7 cellular contexts compared by ENCODE assay signal in genomic region chr19:17234911-17235617, GRCh38. TPM values are rescaled to one million over a fixed set of nuclear protein-coding genes. Genes with fewer than 3 reads are reported as not detected.
DNase-seq lines count a peak whose midpoint lies in the region; ATAC-seq and TF ChIP-seq lines count a peak whose summit lies in the region.

No MANE protein-coding gene starts in this region.

- no peak for TF ChIP-seq CTCF in gastroesophageal sphincter (IDR thresholded peaks at IDR 0.05)

- H3K4me1 Mint-ChIP-seq in activated T-helper 2 cell treated with anti-CD3 and anti-CD28 coated beads, Interferon-gamma antibody, Interleukin-2, Interleukin-4, amounts not matched to agents 10 μg/mL and 5 μg/mL and 100 μg/mL, durations not matched to agents 14 hours and 24 hours and 36 hours (ENCODE audit: low read depth) = peaks cover 2% of the 10 kb centered on the region

- TF ChIP-seq EP300 in gastroesophageal sphincter (IDR thresholded peaks at IDR 0.05) = no peak

- TF ChIP-seq POLR2A in GM18505 (IDR thresholded peaks at IDR 0.05; ENCODE audit: borderline replicate concordance, extremely low read depth, insufficient read depth, insufficient read length) (no peak), gastroesophageal sphincter (IDR thresholded peaks at IDR 0.05) (no peak)

- H3K36me3 ChIP-seq in gastroesophageal sphincter = peaks cover 0 to 67% of the 10 kb centered on the region in 2 donors

- peak overlapping the region; percentile 76 for H3K4me3 Mint-ChIP-seq in activated T-helper 2 cell treated with anti-CD3 and anti-CD28 coated beads, Interferon-gamma antibody, Interleukin-2, Interleukin-4, amounts not matched to agents 10 μg/mL and 5 μg/mL and 100 μg/mL, durations not matched to agents 14 hours and 24 hours and 36 hours (ENCODE audit: low read depth)

- intact Hi-C loops in activated T-helper 2 cell treated with anti-CD3 and anti-CD28 coated beads, Interferon-gamma antibody, Interleukin-2, Interleukin-4, amounts not matched to agents 10 μg/mL and 5 μg/mL and 100 μg/mL, durations not matched to agents 14 hours and 24 hours and 36 hours (cut with micrococcal nuclease) = loop anchor here (1.0 to 2.0 kb wide), 3 partner anchors 9 to 158 kb away; partner anchors contain the start of gene OCEL1
- intact Hi-C loops in posterior vena cava (cut with DNase I) = loop anchor here in 1 of 2 donors (1.0 kb wide), 1 partner anchor 23 kb away; no protein-coding TSS in a partner anchor

- H3K4me3 ChIP-seq in gastroesophageal sphincter = peak overlapping the region; percentile 35 to 63

- no peaks in the 10 kb centered on the region for H3K9me3 Mint-ChIP-seq in activated T-helper 2 cell treated with anti-CD3 and anti-CD28 coated beads, Interferon-gamma antibody, Interleukin-2, Interleukin-4, amounts not matched to agents 10 μg/mL and 5 μg/mL and 100 μg/mL, durations not matched to agents 14 hours and 24 hours and 36 hours

- peak overlapping the region; percentile 12 to 87 (median 82) for H3K27ac ChIP-seq in gastroesophageal sphincter

- no peaks in the 10 kb centered on the region for H3K27me3 ChIP-seq in gastroesophageal sphincter

- ATAC-seq in GM18505 (IDR thresholded peaks at IDR 0.05; ENCODE audit: unreplicated experiment) = peak; percentile 53
- ATAC-seq in HG03097 (IDR thresholded peaks at IDR 0.05; ENCODE audit: low FRiP score, unreplicated experiment) = peak; percentile 33
- ATAC-seq in gastroesophageal sphincter = peak; percentile 61

- H3K27ac Mint-ChIP-seq in activated T-helper 2 cell treated with anti-CD3 and anti-CD28 coated beads, Interferon-gamma antibody, Interleukin-2, Interleukin-4, amounts not matched to agents 10 μg/mL and 5 μg/mL and 100 μg/mL, durations not matched to agents 14 hours and 24 hours and 36 hours = peak overlapping the region; percentile 58

- DNase-seq in OCI-M1 (lab: John Stamatoyannopoulos, UW) (peak; percentile 91), posterior vena cava (ENCODE audit: low spot score) (peak; percentile 87), HuH-7 (ENCODE audit: low spot score) (no peak)
- peak; percentile 61 for DNase-seq in activated T-helper 2 cell treated with anti-CD3 and anti-CD28 coated beads, Interferon-gamma antibody, Interleukin-2, Interleukin-4, amounts not matched to agents 10 μg/mL and 5 μg/mL and 100 μg/mL, durations not matched to agents 14 hours and 24 hours and 36 hours (ENCODE audit: low spot score)

- peaks cover 0 to 37% (median 12%) of the 10 kb centered on the region in 3 donors for H3K4me1 ChIP-seq in gastroesophageal sphincter

- H3K27me3 Mint-ChIP-seq in activated T-helper 2 cell treated with anti-CD3 and anti-CD28 coated beads, Interferon-gamma antibody, Interleukin-2, Interleukin-4, amounts not matched to agents 10 μg/mL and 5 μg/mL and 100 μg/mL, durations not matched to agents 14 hours and 24 hours and 36 hours (ENCODE audit: low read depth) = no peaks in the 10 kb centered on the region

- 30 to 35% methylated on average over 3 to 8 of the region's 36 CpGs for WGBS in gastroesophageal sphincter (ENCODE audit: low coverage in 1 of 2), 2 donors

- no peaks in the 10 kb centered on the region for H3K9me3 ChIP-seq in gastroesophageal sphincter

- H3K36me3 Mint-ChIP-seq in activated T-helper 2 cell treated with anti-CD3 and anti-CD28 coated beads, Interferon-gamma antibody, Interleukin-2, Interleukin-4, amounts not matched to agents 10 μg/mL and 5 μg/mL and 100 μg/mL, durations not matched to agents 14 hours and 24 hours and 36 hours (ENCODE audit: low read depth) = peaks cover 11% of the 10 kb centered on the region

RNA-seq across cellular contexts. Expression of gene OCEL1, which starts 9.0 kb away (rescaled TPM):
- total RNA-seq in activated T-helper 2 cell treated with anti-CD3 and anti-CD28 coated beads, Interferon-gamma antibody, Interleukin-2, Interleukin-4, amounts not matched to agents 10 μg/mL and 5 μg/mL and 100 μg/mL, durations not matched to agents 14 hours and 24 hours and 36 hours = 20.7 and 22.0 TPM in 2 replicates
- total RNA-seq in gastroesophageal sphincter = 10 to 100 TPM in 1 of 4 donors, 1 to 10 TPM in 3; 3.5 to 15.1 (median 6.5) TPM
- 10 to 100 TPM; 14.8 to 18.0 TPM for total RNA-seq in posterior vena cava

RNA-seq across cellular contexts. Expression of gene NR2F6, which starts 10.7 kb away (rescaled TPM):
- total RNA-seq in activated T-helper 2 cell treated with anti-CD3 and anti-CD28 coated beads, Interferon-gamma antibody, Interleukin-2, Interleukin-4, amounts not matched to agents 10 μg/mL and 5 μg/mL and 100 μg/mL, durations not matched to agents 14 hours and 24 hours and 36 hours = 13.2 and 13.4 TPM in 2 replicates
- total RNA-seq in gastroesophageal sphincter (10 to 100 TPM; 33.9 to 71.9 (median 60.2) TPM), posterior vena cava (10 to 100 TPM; 21.2 to 22.8 TPM)

RNA-seq across cellular contexts. Expression of gene USE1, which starts 19.9 kb away (rescaled TPM):
- 26.4 and 27.2 TPM in 2 replicates for total RNA-seq in activated T-helper 2 cell treated with anti-CD3 and anti-CD28 coated beads, Interferon-gamma antibody, Interleukin-2, Interleukin-4, amounts not matched to agents 10 μg/mL and 5 μg/mL and 100 μg/mL, durations not matched to agents 14 hours and 24 hours and 36 hours
- 10 to 100 TPM; 11.3 to 24.0 (median 17.9) TPM for total RNA-seq in gastroesophageal sphincter
- total RNA-seq in posterior vena cava = 10 to 100 TPM; 16.4 to 17.6 TPM

RNA-seq across cellular contexts. Expression of gene USHBP1, which starts 29.5 kb away (rescaled TPM):
- 0.07 TPM in 1 of 2 replicates, not detected in the other for total RNA-seq in activated T-helper 2 cell treated with anti-CD3 and anti-CD28 coated beads, Interferon-gamma antibody, Interleukin-2, Interleukin-4, amounts not matched to agents 10 μg/mL and 5 μg/mL and 100 μg/mL, durations not matched to agents 14 hours and 24 hours and 36 hours
- total RNA-seq in gastroesophageal sphincter (1 to 10 TPM; 4.6 to 9.6 (median 5.1) TPM), posterior vena cava (1 to 10 TPM; 4.8 to 5.7 TPM)

RNA-seq across cellular contexts. Expression of gene BABAM1, which starts 32.2 kb away (rescaled TPM):
- 122 and 123 TPM in 2 replicates for total RNA-seq in activated T-helper 2 cell treated with anti-CD3 and anti-CD28 coated beads, Interferon-gamma antibody, Interleukin-2, Interleukin-4, amounts not matched to agents 10 μg/mL and 5 μg/mL and 100 μg/mL, durations not matched to agents 14 hours and 24 hours and 36 hours
- total RNA-seq in gastroesophageal sphincter = 10 to 100 TPM; 62.6 to 91.8 (median 81.9) TPM
- total RNA-seq in posterior vena cava = 10 to 100 TPM; 62.9 to 64.6 TPM
